In the genomic region with DNA sequence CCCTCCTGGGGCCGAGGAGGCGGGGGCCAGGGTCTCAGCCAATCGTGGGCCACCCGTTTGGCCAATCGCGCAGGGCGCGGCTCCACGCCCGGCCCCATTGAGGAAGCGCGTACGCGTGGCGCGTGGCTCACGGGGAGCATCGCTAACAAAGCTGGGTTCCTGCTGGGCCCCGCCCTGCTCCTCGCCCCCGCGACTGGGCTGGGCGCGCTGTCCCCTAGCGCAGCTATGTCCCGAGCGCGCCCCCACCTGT, we compare ENCODE assay signal across 11 cellular contexts. TPM values are rescaled to one million over a fixed set of nuclear protein-coding genes. Genes with fewer than 3 reads are reported as not detected.
DNase-seq lines count a peak whose midpoint lies in the region; ATAC-seq and TF ChIP-seq lines count a peak whose summit lies in the region.
"Had no signal": no experiment of that assay in that cellular context is flagged by ENCODE, and none has a peak within 500 bp of the region (broad histone marks: within the 10 kb centered on the region; RNA-seq: fewer than 3 reads in every experiment).

No MANE protein-coding gene starts in this region.

- peaks cover 7% of the 10 kb centered on the region for H3K27me3 ChIP-seq in lung (ENCODE audit: control insufficient read depth, insufficient read depth)

- H3K4me3 Mint-ChIP-seq in activated naive CD8-positive, alpha-beta T cell treated with anti-CD3 and anti-CD28 coated beads, Interleukin-2, amount 10 ng/mL, durations not matched to agents 7 days and 5 days = no peak overlapping the region

- no peak overlapping the region for H3K4me3 ChIP-seq in lung

- no peaks in the 10 kb centered on the region for H3K9me3 ChIP-seq in lung (ENCODE audit: control insufficient read depth in 2 of 2, insufficient read depth in 1 of 2, low read length in 1 of 2)
- H3K9me3 ChIP-seq: adrenal gland had no signal

- TF ChIP-seq CTCF in lung (IDR thresholded peaks at IDR 0.05; ENCODE audit: control extremely low read depth, extremely low read depth) = no peak

- H3K36me3 ChIP-seq in lung (ENCODE audit: control insufficient read depth in 2 of 2, insufficient read depth in 2 of 2, low read length in 2 of 2) = no peaks in the 10 kb centered on the region
- H3K36me3 ChIP-seq: adrenal gland had no signal

- H3K27ac Mint-ChIP-seq in activated naive CD8-positive, alpha-beta T cell treated with anti-CD3 and anti-CD28 coated beads, Interleukin-2, amount 10 ng/mL, durations not matched to agents 7 days and 5 days = no peak overlapping the region

- peak; percentile 77 for DNase-seq in DMS53 (lab: John Stamatoyannopoulos, UW)
- no peak for DNase-seq in DMS53 treated with DMSO at 0.1 percent for 48 hours (lab: John Stamatoyannopoulos, UW; ENCODE audit: unreplicated experiment)
- DNase-seq in activated naive CD8-positive, alpha-beta T cell treated with anti-CD3 and anti-CD28 coated beads, Interleukin-2, amount 10 ng/mL, durations not matched to agents 7 days and 5 days = no peak
- peak; percentile 32 for DNase-seq in lung (ENCODE audit: low spot score)
- peak; percentile 52 for DNase-seq in stimulated activated naive CD4-positive, alpha-beta T cell treated with Interleukin-2 at 50 U/mL for 16 hours (lab: John Stamatoyannopoulos, UW)
- DNase-seq in NCI-H2107 treated with DMSO at 0.1 percent for 48 hours (lab: John Stamatoyannopoulos, UW; ENCODE audit: unreplicated experiment) = no peak
- DNase-seq in HK-2 (ENCODE audit: unreplicated experiment) = no peak
- DNase-seq: SIG-M5 had no signal

- H3K27me3 Mint-ChIP-seq in activated naive CD8-positive, alpha-beta T cell treated with anti-CD3 and anti-CD28 coated beads, Interleukin-2, amount 10 ng/mL, durations not matched to agents 7 days and 5 days = peaks cover 32% of the 10 kb centered on the region

- no peaks in the 10 kb centered on the region for H3K9me3 Mint-ChIP-seq in activated naive CD8-positive, alpha-beta T cell treated with anti-CD3 and anti-CD28 coated beads, Interleukin-2, amount 10 ng/mL, durations not matched to agents 7 days and 5 days

- no peak for TF ChIP-seq POLR2A in GM18505 (IDR thresholded peaks at IDR 0.05; ENCODE audit: borderline replicate concordance, extremely low read depth, insufficient read depth, insufficient read length)

- H3K4me1 ChIP-seq in lung (ENCODE audit: control insufficient read depth in 2 of 2, insufficient read depth in 2 of 2, low read length in 2 of 2) = peaks cover 0 to 18% of the 10 kb centered on the region in 2 donors

- no peaks in the 10 kb centered on the region for H3K36me3 Mint-ChIP-seq in activated naive CD8-positive, alpha-beta T cell treated with anti-CD3 and anti-CD28 coated beads, Interleukin-2, amount 10 ng/mL, durations not matched to agents 7 days and 5 days

- POLR2A ChIA-PET in activated naive CD8-positive, alpha-beta T cell treated with anti-CD3 and anti-CD28 coated beads, Interleukin-2, amount 10 ng/mL, durations not matched to agents 7 days and 5 days (lab: Charles Lee) = no interaction called here

- ATAC-seq in activated naive CD8-positive, alpha-beta T cell treated with anti-CD3 and anti-CD28 coated beads, Interleukin-2, amount 10 ng/mL, durations not matched to agents 7 days and 5 days (ENCODE audit: low read depth) = peak; percentile 34
- ATAC-seq in lung (ENCODE audit: insufficient read depth, low FRiP score) = peak; percentile 17
- ATAC-seq in GM18505 (IDR thresholded peaks at IDR 0.05; ENCODE audit: unreplicated experiment) = no peak

- 0 to 2% methylated on average over 24 to 28 of the region's 28 CpGs for WGBS in lung, 2 donors

- H3K4me1 Mint-ChIP-seq in activated naive CD8-positive, alpha-beta T cell treated with anti-CD3 and anti-CD28 coated beads, Interleukin-2, amount 10 ng/mL, durations not matched to agents 7 days and 5 days = peaks cover 12% of the 10 kb centered on the region

- H3K27ac ChIP-seq in lung (ENCODE audit: low read depth in 1 of 2, low read length in 1 of 2) = no peak overlapping the region
- H3K27ac ChIP-seq: 22Rv1, adrenal gland had no signal

RNA-seq across cellular contexts. Expression of gene ASCL2, which starts 0.6 kb away (rescaled TPM):
- total RNA-seq in activated naive CD8-positive, alpha-beta T cell treated with anti-CD3 and anti-CD28 coated beads, Interleukin-2, amount 10 ng/mL, durations not matched to agents 7 days and 5 days = under 1 TPM; 0.62 to 0.80 TPM
- 1 to 10 TPM in 1 of 2 donors, not detected in 1; 2.4 TPM for total RNA-seq in lung
- 1 to 10 TPM in 1 of 2 donors, under 1 TPM in 1; 0.94 to 2.2 TPM for polyA plus RNA-seq in lung

RNA-seq across cellular contexts. Expression of gene C11orf21, which starts 30.7 kb away (rescaled TPM):
- 10 to 100 TPM; 51.0 to 55.3 TPM for total RNA-seq in activated naive CD8-positive, alpha-beta T cell treated with anti-CD3 and anti-CD28 coated beads, Interleukin-2, amount 10 ng/mL, durations not matched to agents 7 days and 5 days
- 1 to 10 TPM; 3.4 to 5.2 TPM for total RNA-seq in lung
- polyA plus RNA-seq in lung = 1 to 10 TPM; 4.3 to 6.0 TPM

RNA-seq across cellular contexts. Expression of gene TSPAN32, which starts 30.8 kb away (rescaled TPM):
- total RNA-seq in activated naive CD8-positive, alpha-beta T cell treated with anti-CD3 and anti-CD28 coated beads, Interleukin-2, amount 10 ng/mL, durations not matched to agents 7 days and 5 days = 10 to 100 TPM; 49.5 to 52.3 TPM
- total RNA-seq in lung = 1 to 10 TPM; 7.4 to 7.6 TPM
- 1 to 10 TPM; 6.1 to 6.8 TPM for polyA plus RNA-seq in lung

Comparison
In these comparisons a context has a peak if more than half of its experiments do, and no peak if none do; other contexts are left out.
1. DNase-seq: peak in DMS53 (single experiment), lung (single experiment) and stimulated activated naive CD4-positive, alpha-beta T cell treated with Interleukin-2 at 50 U/mL for 16 hours (single experiment); none in DMS53 treated with DMSO at 0.1 percent for 48 hours (single experiment), activated naive CD8-positive, alpha-beta T cell treated with anti-CD3 and anti-CD28 coated beads, Interleukin-2, amount 10 ng/mL, durations not matched to agents 7 days and 5 days (single experiment), NCI-H2107 treated with DMSO at 0.1 percent for 48 hours (single experiment) and HK-2 (single experiment).
2. RNA of gene C11orf21, which starts 30.7 kb away (total RNA-seq): 51.0 to 55.3 TPM in activated naive CD8-positive, alpha-beta T cell treated with anti-CD3 and anti-CD28 coated beads, Interleukin-2, amount 10 ng/mL, durations not matched to agents 7 days and 5 days; 3.4 to 5.2 TPM in lung; every median in the first group is over 4 times any median in the second.
3. RNA of gene TSPAN32, which starts 30.8 kb away (total RNA-seq): 49.5 to 52.3 TPM in activated naive CD8-positive, alpha-beta T cell treated with anti-CD3 and anti-CD28 coated beads, Interleukin-2, amount 10 ng/mL, durations not matched to agents 7 days and 5 days; 7.4 to 7.6 TPM in lung; every median in the first group is over 4 times any median in the second.